ENCODE assay signal across 7 cellular contexts in the genomic region with DNA sequence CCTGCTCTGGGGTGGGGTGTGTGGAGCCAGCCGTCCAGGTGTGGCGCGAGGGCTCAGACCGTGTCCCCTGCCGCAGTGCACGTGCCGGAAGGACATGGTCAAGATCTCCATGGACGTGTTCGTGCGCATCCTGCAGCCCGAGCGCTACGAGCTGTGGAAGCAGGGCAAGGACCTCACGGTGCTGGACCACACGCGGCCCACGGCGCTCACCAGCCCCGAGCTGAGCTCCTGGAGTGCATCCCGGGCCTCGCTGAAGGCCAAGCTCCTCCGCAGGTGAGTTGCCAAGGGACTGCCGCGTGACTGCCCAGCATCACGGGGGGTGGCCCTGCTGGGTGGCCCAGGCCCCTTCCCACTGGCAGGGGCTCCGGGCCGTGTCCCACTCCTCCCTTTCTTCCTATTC.
"Had no signal": no experiment of that assay in that cellular context is flagged by ENCODE, and none has a peak within 500 bp of the region (broad histone marks: within the 10 kb centered on the region; RNA-seq: fewer than 3 reads in every experiment).

No MANE protein-coding gene starts in this region.

- H3K4me3 ChIP-seq: GM23248 had no signal

- H3K27ac ChIP-seq: GM23248 had no signal

- H3K9ac ChIP-seq: GM23248 had no signal

- FAIRE-seq: H54, HTR-8/SVneo had no signal

- DNase-seq: GM23248, GOT3, H9, HCEC 1CT, KG1 had no signal

- H2AFZ ChIP-seq: GM23248 had no signal
